Comparison of ENCODE assay signal across 18 cellular contexts in the genomic region with DNA sequence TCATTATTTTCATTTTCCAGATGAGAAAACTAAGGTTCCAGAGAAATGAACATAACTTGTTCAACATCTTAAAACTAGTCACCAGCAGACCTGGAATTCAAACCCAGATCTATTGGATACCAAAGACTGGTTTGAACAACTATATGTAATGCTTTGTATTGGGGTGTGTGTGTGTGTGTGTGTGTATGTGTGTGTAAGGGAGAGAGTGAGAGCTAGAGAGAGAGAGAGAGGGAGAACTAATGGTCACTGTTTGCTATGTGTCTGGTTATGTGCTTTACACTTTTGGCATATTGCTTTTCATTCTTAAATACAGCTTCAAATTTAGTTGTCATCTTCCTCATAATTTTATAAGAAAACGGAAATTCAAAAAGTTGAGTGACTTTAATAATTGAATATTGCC.
DNase-seq lines count a peak whose midpoint lies in the region; ATAC-seq and TF ChIP-seq lines count a peak whose summit lies in the region.
"Had no signal": no experiment of that assay in that cellular context is flagged by ENCODE, and none has a peak within 500 bp of the region (broad histone marks: within the 10 kb centered on the region; RNA-seq: fewer than 3 reads in every experiment).

No MANE protein-coding gene starts in this region.

- no peaks in the 10 kb centered on the region for H3K27me3 ChIP-seq in GM23248 (replicated peaks; ENCODE audit: insufficient read depth)
- no peaks in the 10 kb centered on the region for H3K27me3 ChIP-seq in IMR-90 (ENCODE audit: control insufficient read depth, insufficient read depth, low read length)
- no peaks in the 10 kb centered on the region for H3K27me3 ChIP-seq in osteoblast (ENCODE audit: insufficient read depth, low read length)
- H3K27me3 ChIP-seq in PC-9 (ENCODE audit: insufficient read depth, low read depth) = no peaks in the 10 kb centered on the region

- no peak overlapping the region for H2AK5ac ChIP-seq in IMR-90 (ENCODE audit: low read depth, low read length)

- no peaks in the 10 kb centered on the region for H3K79me1 ChIP-seq in IMR-90 (ENCODE audit: low read depth in 1 of 2, low read length in 2 of 2)

- no peak overlapping the region for H3K4me3 Mint-ChIP-seq in activated naive CD8-positive, alpha-beta T cell treated with anti-CD3 and anti-CD28 coated beads, Interleukin-2, amount 10 ng/mL, durations not matched to agents 7 days and 5 days
- H3K4me3 Mint-ChIP-seq: CD4-positive, alpha-beta T cell had no signal

- TF ChIP-seq POLR2A in IMR-90 (IDR thresholded peaks at IDR 0.05; ENCODE audit: low read depth, low read length) = no peak

- H3K36me3 Mint-ChIP-seq in activated naive CD8-positive, alpha-beta T cell treated with anti-CD3 and anti-CD28 coated beads, Interleukin-2, amount 10 ng/mL, durations not matched to agents 7 days and 5 days = peaks cover 6% of the 10 kb centered on the region

- H4K8ac ChIP-seq in IMR-90 (ENCODE audit: low read depth in 2 of 2, low read length in 2 of 2) = no peak overlapping the region

- no peak overlapping the region for H3K56ac ChIP-seq in IMR-90 (ENCODE audit: extremely low read depth, insufficient read depth, low read length)

- H3K18ac ChIP-seq in IMR-90 (ENCODE audit: low read depth, low read length) = no peak overlapping the region

- CTCF ChIA-PET in IMR-90 (lab: Yijun Ruan, JAX) (no interaction called here), PC-9 (lab: Charles Lee) (interaction anchor here (0.6 kb wide), 1 partner anchor 67 kb away, joined by 3 read pairs; no protein-coding TSS in a partner anchor)

- H3K9me1 ChIP-seq in IMR-90 (ENCODE audit: insufficient read depth, low read length) = no peaks in the 10 kb centered on the region

- H3K9me3 Mint-ChIP-seq in activated naive CD8-positive, alpha-beta T cell treated with anti-CD3 and anti-CD28 coated beads, Interleukin-2, amount 10 ng/mL, durations not matched to agents 7 days and 5 days = peaks cover 3% of the 10 kb centered on the region
- H3K9me3 Mint-ChIP-seq: CD4-positive, alpha-beta T cell had no signal

- ATAC-seq in IMR-90 (ENCODE audit: low read depth) (no peak), GM21447 (IDR thresholded peaks at IDR 0.05; ENCODE audit: unreplicated experiment) (no peak)
- ATAC-seq in activated naive CD8-positive, alpha-beta T cell treated with anti-CD3 and anti-CD28 coated beads, Interleukin-2, amount 10 ng/mL, durations not matched to agents 7 days and 5 days (ENCODE audit: low read depth) = no peak
- ATAC-seq: Right ventricle myocardium inferior had no signal

- H3K9ac ChIP-seq in GM23248 = no peak overlapping the region
- H3K9ac ChIP-seq in IMR-90 (ENCODE audit: low read depth, low read length) = no peak overlapping the region

- no peaks in the 10 kb centered on the region for H3K36me3 ChIP-seq in GM23248 (ENCODE audit: low read depth)
- no peaks in the 10 kb centered on the region for H3K36me3 ChIP-seq in IMR-90 (ENCODE audit: control insufficient read depth, insufficient read depth, low read length)
- H3K36me3 ChIP-seq in osteoblast (ENCODE audit: insufficient read depth, low read length) = no peaks in the 10 kb centered on the region
- no peaks in the 10 kb centered on the region for H3K36me3 ChIP-seq in PC-9 (ENCODE audit: low read depth)

- H4K5ac ChIP-seq in IMR-90 (ENCODE audit: low read depth, low read length) = no peak overlapping the region

- DNase-seq in GM23248 = no peak
- no peak for DNase-seq in IMR-90
- no peak for DNase-seq in activated naive CD8-positive, alpha-beta T cell treated with anti-CD3 and anti-CD28 coated beads, Interleukin-2, amount 10 ng/mL, durations not matched to agents 7 days and 5 days
- DNase-seq in osteoblast (ENCODE audit: insufficient read length, low spot score, missing footprints) = peak; percentile 15
- no peak for DNase-seq in PC-9
- DNase-seq in activated CD8-positive, alpha-beta memory T cell treated with anti-CD3 and anti-CD28 coated beads, Interleukin-2, amount 50 U/mL, for 48 hours = no peak
- DNase-seq in CD1c-positive myeloid dendritic cell (ENCODE audit: extremely low spot score) = no peak
- DNase-seq: Calu3; CD4-positive, alpha-beta T cell; DMS53; GOT3; NCI-H1048; NCI-H1436 treated with DMSO at 0.1 percent for 48 hours; NCI-H2029 treated with DMSO at 0.1 percent for 48 hours; NCI-H510A; NCI-H82 had no signal

- TF ChIP-seq CTCF in IMR-90 (conservative IDR thresholded peaks at IDR 0.05; ENCODE audit: low read depth, low read length) (no peak), osteoblast (IDR thresholded peaks at IDR 0.05; ENCODE audit: extremely low read depth, low read depth, low read length) (no peak), PC-9 (conservative IDR thresholded peaks at IDR 0.05) (no peak)

- H3K4ac ChIP-seq in IMR-90 (ENCODE audit: low read depth, low read length) = no peak overlapping the region

- H3K27ac ChIP-seq in GM23248 = no peak overlapping the region
- no peak overlapping the region for H3K27ac ChIP-seq in IMR-90 (ENCODE audit: insufficient read depth, low read length)
- no peak overlapping the region for H3K27ac ChIP-seq in osteoblast (ENCODE audit: low read depth, low read length)
- H3K27ac ChIP-seq in PC-9 = no peak overlapping the region

- in situ Hi-C loops in GM23248 (cut with MboI) = no loop called here
- in situ Hi-C loops in IMR-90 (cut with MboI; ENCODE audit: low sequenced_read_pairs) = no loop called here

- H3K4me2 ChIP-seq in GM23248 (ENCODE audit: unreplicated experiment) (no peak overlapping the region), IMR-90 (ENCODE audit: low read depth, low read length) (no peak overlapping the region), osteoblast (ENCODE audit: insufficient read depth, low read length) (no peak overlapping the region), PC-9 (no peak overlapping the region)

- peaks cover under 1% of the 10 kb centered on the region; the same call in 1 of the 2 replicates for H3K4me1 ChIP-seq in GM23248 (ENCODE audit: insufficient read depth)
- no peaks in the 10 kb centered on the region for H3K4me1 ChIP-seq in IMR-90 (ENCODE audit: control insufficient read depth, insufficient read depth, low read length)
- H3K4me1 ChIP-seq in osteoblast (ENCODE audit: insufficient read depth, low read length) = no peaks in the 10 kb centered on the region
- 0 out of 2 replicates have a peak, but pooled peaks cover under 1% of the 10 kb centered on the region for H3K4me1 ChIP-seq in PC-9 (replicated peaks; ENCODE audit: insufficient read depth)

- WGBS in GM23248 (ENCODE audit: low coverage in 1 of 2, low lambda C conversion rate in 2 of 2, missing lambda C conversion rate in 2 of 2), 2 experiments = 59 to 83% methylated on average over 1 of the region's 1 CpG
- no CpG with 5 or more reads among the region's 1 CpG for WGBS in IMR-90 (ENCODE audit: extremely low coverage in 2 of 2, insufficient read length in 1 of 2), 2 experiments

- no TSS peak for BruUV-seq in IMR-90 (replicated peaks; lab: Mats Ljungman, UMichigan)
- BruUV-seq in PC-9 (replicated peaks; lab: Mats Ljungman, UMichigan) = no TSS peak

- H3K4me3 ChIP-seq in GM23248 (no peak overlapping the region), IMR-90 (ENCODE audit: insufficient read depth, low read depth, low read length) (no peak overlapping the region), osteoblast (ENCODE audit: insufficient read depth, low read length) (no peak overlapping the region), PC-9 (no peak overlapping the region)

- peaks cover 19% of the 10 kb centered on the region for H3K4me1 Mint-ChIP-seq in activated naive CD8-positive, alpha-beta T cell treated with anti-CD3 and anti-CD28 coated beads, Interleukin-2, amount 10 ng/mL, durations not matched to agents 7 days and 5 days

- intact Hi-C loops in IMR-90 (cut with micrococcal nuclease) = no loop called here
- intact Hi-C loops in PC-9 (cut with micrococcal nuclease; ENCODE audit: unreplicated experiment) = no loop called here

- no peak overlapping the region for H2BK120ac ChIP-seq in IMR-90 (ENCODE audit: low read depth, low read length)

- H4K91ac ChIP-seq in IMR-90 (ENCODE audit: insufficient read depth, low read depth, low read length) = no peak overlapping the region

- H3K23ac ChIP-seq in IMR-90 (ENCODE audit: low read depth, low read length) = no peak overlapping the region

- POLR2A ChIA-PET in IMR-90 (lab: Charles Lee; ENCODE audit: unreplicated experiment) (no interaction called here), PC-9 (lab: Charles Lee; ENCODE audit: unreplicated experiment) (no interaction called here)
- POLR2A ChIA-PET in activated naive CD8-positive, alpha-beta T cell treated with anti-CD3 and anti-CD28 coated beads, Interleukin-2, amount 10 ng/mL, durations not matched to agents 7 days and 5 days (lab: Charles Lee) = interaction anchor here (0.9 kb wide), 1 partner anchor 19 kb away, joined by 3 read pairs; no protein-coding TSS in a partner anchor

- no peaks in the 10 kb centered on the region for H3K27me3 Mint-ChIP-seq in activated naive CD8-positive, alpha-beta T cell treated with anti-CD3 and anti-CD28 coated beads, Interleukin-2, amount 10 ng/mL, durations not matched to agents 7 days and 5 days
- H3K27me3 Mint-ChIP-seq: CD4-positive, alpha-beta T cell had no signal

- H3K27ac Mint-ChIP-seq in activated naive CD8-positive, alpha-beta T cell treated with anti-CD3 and anti-CD28 coated beads, Interleukin-2, amount 10 ng/mL, durations not matched to agents 7 days and 5 days = peak overlapping the region; percentile 44
- H3K27ac Mint-ChIP-seq: CD4-positive, alpha-beta T cell had no signal

- no peak overlapping the region for H2BK15ac ChIP-seq in IMR-90 (ENCODE audit: low read depth, low read length)

- H3K9me2 ChIP-seq in GM23248 (ENCODE audit: insufficient read depth) = no peaks in the 10 kb centered on the region
- no peaks in the 10 kb centered on the region for H3K9me2 ChIP-seq in PC-9 (ENCODE audit: insufficient read depth)

- no peaks in the 10 kb centered on the region for H3F3A ChIP-seq in GM23248 (ENCODE audit: insufficient read depth)
- peaks cover 8% of the 10 kb centered on the region; the same call in 1 of the 2 replicates for H3F3A ChIP-seq in PC-9 (ENCODE audit: insufficient read depth, low read depth)

- H2AFZ ChIP-seq in GM23248 (0 out of 2 replicates have a peak overlapping the region, but pooled peaks have one; percentile 13), IMR-90 (replicated peaks; ENCODE audit: low read length, poor library complexity) (no peak overlapping the region), osteoblast (ENCODE audit: low read length) (no peak overlapping the region), PC-9 (no peak overlapping the region)

- H2BK20ac ChIP-seq in IMR-90 (ENCODE audit: low read depth, low read length) = no peak overlapping the region

- TF ChIP-seq RAD21 in IMR-90 (IDR thresholded peaks at IDR 0.05; ENCODE audit: low read length) = no peak

- no peak overlapping the region for H3K14ac ChIP-seq in IMR-90 (replicated peaks; ENCODE audit: low read depth, low read length)

- dilution Hi-C loops in IMR-90 (cut with HindIII; ENCODE audit: low sequenced_read_pairs, unreplicated experiment) = no loop called here

- H3K79me2 ChIP-seq in GM23248 (ENCODE audit: insufficient read depth) (no peaks in the 10 kb centered on the region), osteoblast (ENCODE audit: insufficient read depth, low read length) (no peaks in the 10 kb centered on the region), PC-9 (ENCODE audit: low read depth) (no peaks in the 10 kb centered on the region)

- H4K20me1 ChIP-seq in GM23248 (ENCODE audit: insufficient read depth) = no peaks in the 10 kb centered on the region
- H4K20me1 ChIP-seq in IMR-90 (ENCODE audit: insufficient read depth, low read length) = no peaks in the 10 kb centered on the region
- H4K20me1 ChIP-seq in osteoblast (ENCODE audit: insufficient read depth, low read length) = no peaks in the 10 kb centered on the region
- H4K20me1 ChIP-seq in PC-9 (ENCODE audit: insufficient read depth) = no peaks in the 10 kb centered on the region

- H2BK5ac ChIP-seq in IMR-90 (ENCODE audit: low read depth, low read length, poor library complexity, severe bottlenecking) = peak overlapping the region; percentile 70

- H3K9me3 ChIP-seq in GM23248 (ENCODE audit: low read depth) (no peaks in the 10 kb centered on the region), IMR-90 (ENCODE audit: control insufficient read depth, insufficient read depth, low read length) (no peaks in the 10 kb centered on the region), osteoblast (ENCODE audit: low read depth, low read length) (no peaks in the 10 kb centered on the region), PC-9 (ENCODE audit: insufficient read depth, low read depth) (no peaks in the 10 kb centered on the region; the same call in 1 of the 2 replicates)

- H2AK9ac ChIP-seq in IMR-90 (replicated peaks; ENCODE audit: low read depth, low read length, poor library complexity) = no peak overlapping the region
